In genomic region chr17:35529326-35529725, GRCh38 we compare ENCODE assay signal across 4 cellular contexts. TPM values are rescaled to one million over a fixed set of nuclear protein-coding genes. Genes with fewer than 3 reads are reported as not detected.
"Had no signal": no experiment of that assay in that cellular context is flagged by ENCODE, and none has a peak within 500 bp of the region (broad histone marks: within the 10 kb centered on the region; RNA-seq: fewer than 3 reads in every experiment).

No MANE protein-coding gene starts in this region.

RNA-seq across cellular contexts. Expression of gene SLFN14, which starts 31.3 kb away (rescaled TPM):
- total RNA-seq: activated B cell treated with CpG ODN at 0.5 μM for 24 hours; activated T-cell treated with anti-CD3 and anti-CD28 coated beads, Interleukin-2, amount 50 U/mL, for 72 hours; bronchial epithelial cell; Right ventricle myocardium superior had no signal
